8 cellular contexts compared by ENCODE assay signal in the genomic region with DNA sequence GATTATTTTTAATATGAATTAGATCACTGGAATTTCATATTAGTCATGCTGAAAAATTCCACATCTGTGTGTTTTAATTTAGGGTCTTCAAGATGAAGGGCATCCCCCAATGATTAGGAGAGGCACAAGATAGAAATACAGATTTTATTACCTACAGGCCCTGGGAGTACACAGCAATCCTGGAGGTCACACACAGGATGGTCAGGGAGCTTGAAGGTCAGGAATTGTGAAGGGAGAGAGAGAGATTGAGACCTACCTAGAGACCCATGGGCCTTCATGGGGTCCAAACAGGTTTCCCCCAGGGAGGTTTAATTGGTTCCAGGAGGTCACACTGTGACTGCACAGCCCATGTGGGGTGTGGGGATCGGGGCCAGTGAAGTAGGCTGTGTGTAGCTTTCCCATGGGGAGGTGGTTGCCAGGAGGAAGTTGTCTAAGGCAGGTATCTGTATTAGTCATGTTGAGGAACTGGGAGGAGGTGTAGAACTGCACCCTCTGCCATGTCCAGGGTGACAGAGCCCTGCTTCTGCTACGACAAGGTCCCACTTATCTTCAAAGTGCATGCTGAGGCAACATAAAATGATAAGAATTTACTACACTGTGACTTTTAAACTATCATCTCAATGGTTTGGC.
DNase-seq lines count a peak whose midpoint lies in the region; ATAC-seq and TF ChIP-seq lines count a peak whose summit lies in the region.

No MANE protein-coding gene starts in this region.

- H3K79me2 ChIP-seq in OCI-LY3 (ENCODE audit: low read length), result no peaks in the 10 kb centered on the region

- no peak overlapping the region for H3K27ac Mint-ChIP-seq in memory B cell

- peaks cover 60% of the 10 kb centered on the region for H4K20me1 ChIP-seq in OCI-LY3 (ENCODE audit: insufficient read depth, low read length)

- peaks cover 30% of the 10 kb centered on the region for H3K4me1 ChIP-seq in OCI-LY3 (ENCODE audit: low read length)

- H3K27ac ChIP-seq in OCI-LY3 (ENCODE audit: low read length), result no peak overlapping the region

- H2AFZ ChIP-seq in OCI-LY3 (ENCODE audit: low read depth, low read length), result no peak overlapping the region

- ATAC-seq in GM18873 (IDR thresholded peaks at IDR 0.05; ENCODE audit: low FRiP score, unreplicated experiment) (peak; percentile 92), HG02610 (IDR thresholded peaks at IDR 0.05; ENCODE audit: unreplicated experiment) (peak; percentile 86), memory B cell (ENCODE audit: low read depth) (peak; percentile 92)

- no peak overlapping the region for H3K9ac ChIP-seq in OCI-LY3 (ENCODE audit: low read length)

- H3K36me3 Mint-ChIP-seq in memory B cell, result peaks cover under 1% of the 10 kb centered on the region

- H3K27me3 Mint-ChIP-seq in memory B cell, result no peaks in the 10 kb centered on the region

- H3K4me2 ChIP-seq in OCI-LY3 (ENCODE audit: low read length), result peak overlapping the region; percentile 58

- no peak for TF ChIP-seq CTCF in OCI-LY3 (IDR thresholded peaks at IDR 0.05; ENCODE audit: low read depth, low read length)

- H3K4me3 Mint-ChIP-seq in memory B cell, result no peak overlapping the region

- peaks cover 48% of the 10 kb centered on the region for H3K27me3 ChIP-seq in OCI-LY3 (ENCODE audit: low read depth, low read length)

- DNase-seq in memory B cell (ENCODE audit: low spot score in 2 of 2) (peak in 1 of 2 donors; percentile 21), NCI-H1417 (lab: John Stamatoyannopoulos, UW) (no peak)
- DNase-seq in stimulated activated CD4-positive, alpha-beta T cell treated with anti-CD3 and anti-CD28 coated beads, Interleukin-1b, Interleukin-23, amount 100 ng/mL, for 48 hours, result no peak
- DNase-seq in stimulated activated CD4-positive, alpha-beta T cell treated with anti-CD3 and anti-CD28 coated beads, Interleukin-4, amount 100 ng/mL, for 24 hours, result no peak
- DNase-seq in activated CD4-positive, alpha-beta T cell treated with anti-CD3 and anti-CD28 coated beads for 1 hour, result no peak

- H3K4me3 ChIP-seq in OCI-LY3 (ENCODE audit: low read length), result peak overlapping the region; percentile 54

- H3K36me3 ChIP-seq in OCI-LY3 (replicated peaks; ENCODE audit: low read depth, low read length), result no peaks in the 10 kb centered on the region

- H3K9me3 Mint-ChIP-seq in memory B cell, result no peaks in the 10 kb centered on the region

- H3K9me3 ChIP-seq in OCI-LY3 (ENCODE audit: insufficient read depth, low read length), result no peaks in the 10 kb centered on the region

- peaks cover 41% of the 10 kb centered on the region for H3K4me1 Mint-ChIP-seq in memory B cell
